17 cellular contexts compared by ENCODE assay signal in genomic region chr18:67117804-67118203, GRCh38.
DNase-seq lines count a peak whose midpoint lies in the region; ATAC-seq and TF ChIP-seq lines count a peak whose summit lies in the region.
"Had no signal": no experiment of that assay in that cellular context is flagged by ENCODE, and none has a peak within 500 bp of the region (broad histone marks: within the 10 kb centered on the region; RNA-seq: fewer than 3 reads in every experiment).

No MANE protein-coding gene starts in this region.

- ATAC-seq in HG03025 (IDR thresholded peaks at IDR 0.05; ENCODE audit: low FRiP score, unreplicated experiment) = no peak
- ATAC-seq in GM18873 (IDR thresholded peaks at IDR 0.05; ENCODE audit: low FRiP score, unreplicated experiment) = no peak

- peak; percentile 10 for DNase-seq in LHCN-M2 (ENCODE audit: low read depth)
- DNase-seq in choroid plexus epithelial cell (ENCODE audit: low read depth) = peak; percentile 63
- DNase-seq in iris pigment epithelial cell (ENCODE audit: low read depth) = peak; percentile 52
- DNase-seq in renal cortical epithelial cell (ENCODE audit: low read depth) = peak; percentile 15
- no peak for DNase-seq in DMS 273 treated with DMSO at 0.1 percent for 48 hours (lab: John Stamatoyannopoulos, UW)
- no peak for DNase-seq in superior temporal gyrus (ENCODE audit: extremely low spot score)
- DNase-seq: AML-193, MV-4-11, NCI-H1417, NCI-H2029, NCI-H2171 treated with DMSO at 0.1 percent for 48 hours, NCI-H510A, NCI-H774, PC-9 had no signal

- no peak overlapping the region for H3K4me3 ChIP-seq in choroid plexus epithelial cell (ENCODE audit: low read depth, low read length)
- H3K4me3 ChIP-seq: PC-9, SJSA1 had no signal

- TF ChIP-seq CTCF in choroid plexus epithelial cell (conservative IDR thresholded peaks at IDR 0.05; ENCODE audit: low read depth, low read length) = no peak

Comparison
In these comparisons a context has a peak if more than half of its experiments do, and no peak if none do; other contexts are left out.
1. DNase-seq: peak in LHCN-M2 (single experiment), choroid plexus epithelial cell (single experiment), iris pigment epithelial cell (single experiment) and renal cortical epithelial cell (single experiment); none in DMS 273 treated with DMSO at 0.1 percent for 48 hours (single experiment) and superior temporal gyrus (single experiment).